In genomic region chr19:58009666-58010301, GRCh38 we compare ENCODE assay signal across 8 cellular contexts. TPM values are rescaled to one million over a fixed set of nuclear protein-coding genes. Genes with fewer than 3 reads are reported as not detected.
DNase-seq lines count a peak whose midpoint lies in the region; ATAC-seq, FAIRE-seq and TF ChIP-seq lines count a peak whose summit lies in the region.

No MANE protein-coding gene starts in this region.

- H3K4me1 ChIP-seq in SJCRH30 (no peaks in the 10 kb centered on the region), heart right ventricle (peaks cover 0 to 19% (median 14%) of the 10 kb centered on the region in 9 donors)

- no peaks in the 10 kb centered on the region; the same call in 1 of the 2 replicates for H3K9me3 ChIP-seq in SJCRH30 (replicated peaks)
- H3K9me3 ChIP-seq in heart right ventricle = peaks cover 0 to 85% (median 11%) of the 10 kb centered on the region in 11 donors

- intact Hi-C loops in heart right ventricle (cut with DNase I) (no loop called here), posterior vena cava (cut with DNase I) (no loop called here)

- no peak for FAIRE-seq in D721Med (lab: Jason Lieb, UNC)

- H3K4me3 ChIP-seq in SJCRH30 = peak overlapping the region; percentile 61
- peak overlapping the region; percentile 26 to 65 (median 51) for H3K4me3 ChIP-seq in heart right ventricle

- ATAC-seq in HG03378 (IDR thresholded peaks at IDR 0.05; ENCODE audit: unreplicated experiment) = peak; percentile 61
- ATAC-seq in heart right ventricle = peak; percentile 97 to 99 (median 98)
- ATAC-seq in GM21360 (IDR thresholded peaks at IDR 0.05; ENCODE audit: unreplicated experiment) = no peak
- no peak for ATAC-seq in HG03460 (IDR thresholded peaks at IDR 0.05; ENCODE audit: unreplicated experiment)

- DNase-seq in D721Med (ENCODE audit: insufficient read length, low spot score) (peak; percentile 83), SJCRH30 (peak; percentile 90 to 92), amygdala (lab: John Stamatoyannopoulos, UW) (peak; percentile 19 to 95 (median 82)), heart right ventricle (peak; percentile 90 to 93), posterior vena cava (ENCODE audit: low spot score) (peak; percentile 91)

- H3K27me3 ChIP-seq in SJCRH30 (no peaks in the 10 kb centered on the region), heart right ventricle (no peaks in the 10 kb centered on the region)

- WGBS in heart right ventricle, 2 donors = 4 to 11% methylated on average over 41 of the region's 41 CpGs

- H3K36me3 ChIP-seq in SJCRH30 (peaks cover 6% of the 10 kb centered on the region), heart right ventricle (peaks cover 0 to 31% (median 17%) of the 10 kb centered on the region in 9 donors)

- H3K27ac ChIP-seq in SJCRH30 (peak overlapping the region; percentile 48), heart right ventricle (peak overlapping the region in 9 of 10 donors; percentile 45 to 94 (median 79))

- TF ChIP-seq CTCF in D721Med (IDR thresholded peaks at IDR 0.05; ENCODE audit: insufficient read depth, missing control alignments) (no peak), heart right ventricle (IDR thresholded peaks at IDR 0.05) (no peak)

RNA-seq across cellular contexts. Expression of gene ZNF606, which starts 7.2 kb away (rescaled TPM):
- 10.3 and 12.6 TPM in 2 replicates for total RNA-seq in SJCRH30 (2014; rRNA removed; shearing (Covaris generic))
- 10 to 100 TPM in 8 of 10 donors, 1 to 10 TPM in 2; 9.4 to 19.1 (median 13.4) TPM for total RNA-seq in heart right ventricle
- 10 to 100 TPM in 1 of 2 donors, 1 to 10 TPM in 1; 4.5 to 13.5 TPM for polyA plus RNA-seq in heart right ventricle
- total RNA-seq in posterior vena cava = 10 to 100 TPM in 1 of 2 donors, 1 to 10 TPM in 1; 9.0 to 10.1 TPM

RNA-seq across cellular contexts. Expression of gene ZSCAN1, which starts 24.0 kb away (rescaled TPM):
- not detected in 2 replicates for total RNA-seq in SJCRH30 (2014; rRNA removed; shearing (Covaris generic))
- under 1 TPM in 1 of 10 donors, not detected in 9; 0.32 TPM for total RNA-seq in heart right ventricle
- polyA plus RNA-seq in heart right ventricle = under 1 TPM; 0.15 to 0.28 TPM
- not detected for total RNA-seq in posterior vena cava

RNA-seq across cellular contexts. Expression of gene C19orf18, which starts 35.5 kb away (rescaled TPM):
- 0.16 and 0.18 TPM in 2 replicates for total RNA-seq in SJCRH30 (2014; rRNA removed; shearing (Covaris generic))
- 1 to 10 TPM; 1.7 to 4.3 (median 2.2) TPM for total RNA-seq in heart right ventricle
- 10 to 100 TPM in 1 of 2 donors, under 1 TPM in 1; 0.54 to 20.7 TPM for polyA plus RNA-seq in heart right ventricle
- 1 to 10 TPM in 1 of 2 donors, under 1 TPM in 1; 0.74 to 1.0 TPM for total RNA-seq in posterior vena cava

RNA-seq across cellular contexts. Expression of gene ZNF135, which starts 49.3 kb away (rescaled TPM):
- 0.43 and 0.45 TPM in 2 replicates for total RNA-seq in SJCRH30 (2014; rRNA removed; shearing (Covaris generic))
- total RNA-seq in heart right ventricle (1 to 10 TPM; 2.9 to 5.0 (median 3.9) TPM), posterior vena cava (1 to 10 TPM; 4.1 to 5.5 TPM)
- polyA plus RNA-seq in heart right ventricle = 10 to 100 TPM in 1 of 2 donors, 1 to 10 TPM in 1; 2.5 to 10.1 TPM

Comparison
In these comparisons a context has a peak if more than half of its experiments do, and no peak if none do; other contexts are left out.
1. ATAC-seq: peak in HG03378 (single experiment) and heart right ventricle (8 of 8); none in GM21360 (single experiment) and HG03460 (single experiment).
2. Peak in every context shown above with its lines, with median percentiles within 50 percentile points of each other: DNase-seq.